15 cellular contexts compared by ENCODE assay signal in genomic region chr1:101566883-101567538, GRCh38.
A peak's percentile ranks its signal among the peaks of the same experiment; 100 is the strongest.
DNase-seq lines count a peak whose midpoint lies in the region; ATAC-seq, FAIRE-seq and TF ChIP-seq lines count a peak whose summit lies in the region.
"Had no signal": no experiment of that assay in that cellular context is flagged by ENCODE, and none has a peak within 500 bp of the region (broad histone marks: within the 10 kb centered on the region; RNA-seq: fewer than 3 reads in every experiment).

No MANE protein-coding gene starts in this region.

- peaks cover 0 to 2% (median 0%) of the 10 kb centered on the region in 7 donors for H3K9me3 Mint-ChIP-seq in CD14-positive monocyte

- SMC1A ChIA-PET in GM12878 (lab: Charles Lee; ENCODE audit: uncharacterized antibody, unreplicated experiment) = interaction anchor here (1.0 to 2.1 kb wide), 3 partner anchors 47 to 57 kb away, joined by 3 to 15 read pairs (median 5); no protein-coding TSS in a partner anchor

- H3K27me3 ChIP-seq in GM12878 (replicated peaks in 1 of 2; ENCODE audit: control insufficient read depth in 2 of 2, insufficient read depth in 2 of 2, low read length in 1 of 2) (no peaks in the 10 kb centered on the region), mucosa of rectum (ENCODE audit: control insufficient read depth in 2 of 2, insufficient read depth in 2 of 2, low read length in 2 of 2) (no peaks in the 10 kb centered on the region)
- H3K27me3 ChIP-seq: BLaER1 had no signal

- DNase-seq in COR-L47 (lab: John Stamatoyannopoulos, UW) (peak; percentile 2), NCI-H2081 treated with DMSO at 0.1 percent for 48 hours (lab: John Stamatoyannopoulos, UW) (peak; percentile 28), GM12878 (ENCODE audit: low read depth, low spot score) (no peak), hypothalamus (lab: John Stamatoyannopoulos, UW) (no peak), CD14-positive monocyte (ENCODE audit: low spot score) (no peak), GM12891 (ENCODE audit: insufficient read length, low spot score) (no peak)
- no peak for DNase-seq in activated T-cell treated with anti-CD3 and anti-CD28 coated beads, Interleukin-2, amount 50 U/mL, for 1 hour
- DNase-seq: 8988T, DMS 273 treated with DMSO at 0.1 percent for 48 hours had no signal

- no peaks in the 10 kb centered on the region for H3K4me1 Mint-ChIP-seq in CD14-positive monocyte
- H3K4me1 Mint-ChIP-seq: CD4-positive, CD25-positive, alpha-beta regulatory T cell had no signal

- BruUV-seq in GM12878 (replicated peaks; lab: Mats Ljungman, UMichigan) = no TSS peak

- ATAC-seq in GM12878 = peak; percentile 28; the same call in 2 of the 3 replicates

- TF ChIP-seq CTCF in GM12878 (IDR thresholded peaks at IDR 0.05 in 2 of 3, conservative IDR thresholded peaks at IDR 0.05 in 1 of 3; ENCODE audit: control insufficient read depth in 2 of 3, extremely low read depth in 1 of 3, insufficient read depth in 1 of 3, low read depth in 3 of 3, low read length in 3 of 3) (no peak), CD14-positive monocyte (IDR thresholded peaks at IDR 0.05) (no peak)

- TF ChIP-seq EP300 in GM12878 (IDR thresholded peaks at IDR 0.05; ENCODE audit: borderline replicate concordance in 1 of 2, control insufficient read depth in 1 of 2, low read depth in 2 of 2, low read length in 2 of 2) = no peak

- in situ Hi-C loops in GM12878 (cut with MboI) = no loop called here

- CTCF ChIA-PET in GM12878 (lab: Yijun Ruan, JAX) = interaction anchor here (0.7 to 6.0 kb wide), 12 partner anchors 9 to 680 kb away, joined by 3 to 84 read pairs (median 4); no protein-coding TSS in a partner anchor

- no peak overlapping the region for H3K4me3 Mint-ChIP-seq in CD14-positive monocyte
- H3K4me3 Mint-ChIP-seq: CD4-positive, CD25-positive, alpha-beta regulatory T cell; GM23338 had no signal

- H3K79me2 ChIP-seq in GM12878 (ENCODE audit: control insufficient read depth, insufficient read depth, low read length) = no peaks in the 10 kb centered on the region

- H4K20me1 ChIP-seq in GM12878 (ENCODE audit: control insufficient read depth, insufficient read depth) = no peaks in the 10 kb centered on the region
- H4K20me1 ChIP-seq: BLaER1 had no signal

- RAD21 ChIA-PET in GM12878 (lab: Charles Lee; ENCODE audit: unreplicated experiment) = interaction anchor here (2.0 kb wide), 1 partner anchor 47 kb away, joined by 9 read pairs; no protein-coding TSS in a partner anchor

- intact Hi-C loops in GM12878 (cut with micrococcal nuclease; ENCODE audit: unreplicated experiment) = loop anchor here (1.0 to 2.0 kb wide), 2 partner anchors 47 to 258 kb away; no protein-coding TSS in a partner anchor
- intact Hi-C loops in CD14-positive monocyte (cut with micrococcal nuclease) = no loop called here

- no peak overlapping the region for H2AFZ ChIP-seq in GM12878 (ENCODE audit: control insufficient read depth, low read depth, low read length)
- H2AFZ ChIP-seq: GM23338 had no signal

- no peaks in the 10 kb centered on the region for H3K36me3 Mint-ChIP-seq in CD14-positive monocyte
- H3K36me3 Mint-ChIP-seq: CD4-positive, CD25-positive, alpha-beta regulatory T cell had no signal

- no peak overlapping the region for H3K27ac Mint-ChIP-seq in CD14-positive monocyte
- H3K27ac Mint-ChIP-seq: CD4-positive, CD25-positive, alpha-beta regulatory T cell; GM23338 had no signal

- FAIRE-seq in GM12878 (lab: Jason Lieb, UNC) (no peak), GM12891 (lab: Jason Lieb, UNC) (no peak)
- FAIRE-seq: HepG2, HTR-8/SVneo had no signal

- no peak overlapping the region for H3K9ac ChIP-seq in GM12878 (ENCODE audit: control insufficient read depth, insufficient read depth, low read length)
- no peak overlapping the region for H3K9ac ChIP-seq in mucosa of rectum (ENCODE audit: low read depth in 1 of 2, low read length in 2 of 2)
- H3K9ac ChIP-seq: BLaER1 had no signal

- no peak overlapping the region for H3K4me2 ChIP-seq in GM12878 (ENCODE audit: control insufficient read depth, insufficient read depth)
- H3K4me2 ChIP-seq: BLaER1, GM23338 had no signal

- H3K9me3 ChIP-seq in GM12878 (replicated peaks; ENCODE audit: control insufficient read depth, insufficient read depth, low read length) (no peaks in the 10 kb centered on the region; the same call in 2 of the 3 replicates), mucosa of rectum (ENCODE audit: control insufficient read depth in 2 of 2, low read length in 2 of 2) (no peaks in the 10 kb centered on the region)

- H3K4me3 ChIP-seq in GM12878 (no peak overlapping the region), mucosa of rectum (ENCODE audit: low read length in 2 of 2) (no peak overlapping the region)
- H3K4me3 ChIP-seq: BLaER1, GM23338 had no signal

- H3K27ac ChIP-seq in GM12878 (ENCODE audit: control insufficient read depth, insufficient read depth) = no peak overlapping the region
- H3K27ac ChIP-seq in mucosa of rectum (ENCODE audit: low read depth in 2 of 2, low read length in 2 of 2) = peak overlapping the region; percentile 13 to 46
- H3K27ac ChIP-seq: BLaER1 had no signal

- peaks cover 0 to 3% (median 0%) of the 10 kb centered on the region in 3 donors for H3K27me3 Mint-ChIP-seq in CD14-positive monocyte (ENCODE audit: low read depth in 3 of 3)

- no peaks in the 10 kb centered on the region for H3K4me1 ChIP-seq in GM12878 (ENCODE audit: control insufficient read depth, insufficient read depth, low read length)
- H3K4me1 ChIP-seq in mucosa of rectum (ENCODE audit: control insufficient read depth in 2 of 2, insufficient read depth in 2 of 2, low read length in 2 of 2) = peaks cover 0 to 7% of the 10 kb centered on the region in 2 donors
- H3K4me1 ChIP-seq: BLaER1 had no signal

- WGBS in GM12878 (ENCODE audit: insufficient coverage, insufficient replicate concordance, low lambda C conversion rate, missing lambda C conversion rate) = 100% methylated on average over 1 of the region's 1 CpG

- no peak for TF ChIP-seq POLR2A in GM12878 (IDR thresholded peaks at IDR 0.05; ENCODE audit: low read depth, low read length)
- TF ChIP-seq POLR2A in GM12891 (IDR thresholded peaks at IDR 0.05; ENCODE audit: low read depth, low read length) = no peak

- POLR2A ChIA-PET in GM12878 (lab: Charles Lee) = no interaction called here

- TF ChIP-seq RAD21 in GM12878 (IDR thresholded peaks at IDR 0.05; ENCODE audit: insufficient read depth, low read depth, low read length) = no peak

- no peaks in the 10 kb centered on the region for H3K36me3 ChIP-seq in GM12878 (ENCODE audit: control insufficient read depth in 2 of 2, insufficient read depth in 2 of 2, low read length in 1 of 2)
- no peaks in the 10 kb centered on the region for H3K36me3 ChIP-seq in mucosa of rectum (ENCODE audit: control insufficient read depth in 2 of 2, insufficient read depth in 2 of 2, low read length in 2 of 2)
- H3K36me3 ChIP-seq: BLaER1 had no signal

TF ChIP-seq in GM12878, 131 proteins besides CTCF, POLR2A, EP300 and RAD21:
- TF ChIP-seq SP1 (IDR thresholded peaks at IDR 0.05; ENCODE audit: low read depth, low read length) = no peak
- no peak for TF ChIP-seq YY1 (IDR thresholded peaks at IDR 0.05; ENCODE audit: low read depth, low read length)
- no peak for TF ChIP-seq POLR2AphosphoS2 (IDR thresholded peaks at IDR 0.05; ENCODE audit: low read depth, low read length)
- TF ChIP-seq, protein P1, sequence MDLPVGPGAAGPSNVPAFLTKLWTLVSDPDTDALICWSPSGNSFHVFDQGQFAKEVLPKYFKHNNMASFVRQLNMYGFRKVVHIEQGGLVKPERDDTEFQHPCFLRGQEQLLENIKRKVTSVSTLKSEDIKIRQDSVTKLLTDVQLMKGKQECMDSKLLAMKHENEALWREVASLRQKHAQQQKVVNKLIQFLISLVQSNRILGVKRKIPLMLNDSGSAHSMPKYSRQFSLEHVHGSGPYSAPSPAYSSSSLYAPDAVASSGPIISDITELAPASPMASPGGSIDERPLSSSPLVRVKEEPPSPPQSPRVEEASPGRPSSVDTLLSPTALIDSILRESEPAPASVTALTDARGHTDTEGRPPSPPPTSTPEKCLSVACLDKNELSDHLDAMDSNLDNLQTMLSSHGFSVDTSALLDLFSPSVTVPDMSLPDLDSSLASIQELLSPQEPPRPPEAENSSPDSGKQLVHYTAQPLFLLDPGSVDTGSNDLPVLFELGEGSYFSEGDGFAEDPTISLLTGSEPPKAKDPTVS (IDR thresholded peaks at IDR 0.05; ENCODE audit: low read depth, low read length) = no peak

TF ChIP-seq in GM12891, 5 proteins besides CTCF, POLR2A, EP300 and RAD21:
- no peak for TF ChIP-seq POU2F2 (IDR thresholded peaks at IDR 0.05; ENCODE audit: low read depth, low read length)
- no peak for TF ChIP-seq PAX5 (IDR thresholded peaks at IDR 0.05; ENCODE audit: insufficient read depth, low read length, severe bottlenecking)
- TF ChIP-seq POLR2AphosphoS5 (IDR thresholded peaks at IDR 0.05; ENCODE audit: low read depth, low read length) = no peak
- no peak for TF ChIP-seq SPI1 (IDR thresholded peaks at IDR 0.05; ENCODE audit: low read depth, low read length)
- no peak for TF ChIP-seq TAF1 (IDR thresholded peaks at IDR 0.05; ENCODE audit: low read depth, low read length)
TF ChIP-seq in GM12891: peak in this region for 0.

Comparison
In these comparisons a context has a peak if more than half of its experiments do, and no peak if none do; other contexts are left out.
1. DNase-seq: peak in COR-L47 (single experiment) and NCI-H2081 treated with DMSO at 0.1 percent for 48 hours (single experiment); none in GM12878 (single experiment), hypothalamus (0 of 51), CD14-positive monocyte (single experiment), activated T-cell treated with anti-CD3 and anti-CD28 coated beads, Interleukin-2, amount 50 U/mL, for 1 hour (single experiment) and GM12891 (single experiment).